Comparison of ENCODE assay signal across 8 cellular contexts in the genomic region with DNA sequence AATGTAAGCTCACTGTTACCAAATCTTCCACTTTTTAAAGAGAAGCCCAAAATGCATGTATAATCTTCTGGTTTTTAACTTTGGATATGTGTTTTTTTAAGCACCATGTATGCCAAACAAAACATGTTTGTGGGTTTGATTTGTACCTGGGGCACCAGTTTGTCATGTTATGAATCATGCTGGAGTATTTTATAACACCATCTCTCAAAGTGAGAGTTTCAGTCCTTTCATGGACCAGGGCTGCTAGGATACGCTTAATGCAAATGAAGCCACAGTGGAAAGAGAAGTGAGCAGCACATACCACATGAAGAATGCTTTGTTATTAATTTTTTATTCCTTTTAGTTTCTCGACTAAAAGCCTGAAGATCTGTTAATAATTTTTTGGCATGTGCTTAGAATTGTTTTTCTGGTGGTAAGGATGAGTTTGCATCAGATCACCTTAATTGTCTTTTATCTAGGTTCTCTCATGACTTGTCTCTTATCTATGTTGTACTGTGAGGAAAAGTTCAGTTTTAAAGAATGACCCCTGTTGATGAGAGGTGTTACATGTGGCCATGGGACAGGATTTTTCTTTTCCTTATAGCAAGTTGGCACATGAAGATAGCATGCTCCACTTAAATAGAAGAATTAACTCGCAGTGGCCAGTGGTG. TPM values are rescaled to one million over a fixed set of nuclear protein-coding genes. Genes with fewer than 3 reads are reported as not detected.
DNase-seq lines count a peak whose midpoint lies in the region; ATAC-seq and TF ChIP-seq lines count a peak whose summit lies in the region.

No MANE protein-coding gene starts in this region.

- ATAC-seq in activated CD8-positive, alpha-beta memory T cell treated with anti-CD3 and anti-CD28 coated beads, Interleukin-2, amount 10 ng/mL, durations not matched to agents 7 days and 5 days: peak; percentile 9
- peak; percentile 41 for ATAC-seq in HG02852 (IDR thresholded peaks at IDR 0.05; ENCODE audit: unreplicated experiment)

- H3K4me1 Mint-ChIP-seq in activated CD8-positive, alpha-beta memory T cell treated with anti-CD3 and anti-CD28 coated beads, Interleukin-2, amount 10 ng/mL, durations not matched to agents 7 days and 5 days: peaks cover 69% of the 10 kb centered on the region

- peak overlapping the region; percentile 6 for H3K4me3 Mint-ChIP-seq in activated CD8-positive, alpha-beta memory T cell treated with anti-CD3 and anti-CD28 coated beads, Interleukin-2, amount 10 ng/mL, durations not matched to agents 7 days and 5 days

- H3K27me3 Mint-ChIP-seq in activated CD8-positive, alpha-beta memory T cell treated with anti-CD3 and anti-CD28 coated beads, Interleukin-2, amount 10 ng/mL, durations not matched to agents 7 days and 5 days: no peaks in the 10 kb centered on the region

- CTCF ChIA-PET in activated CD8-positive, alpha-beta memory T cell treated with anti-CD3 and anti-CD28 coated beads, Interleukin-2, amount 10 ng/mL, durations not matched to agents 7 days and 5 days (lab: Charles Lee): no interaction called here

- no peak overlapping the region for H3K4me3 ChIP-seq in lower leg skin (ENCODE audit: low read depth, poor library complexity, severe bottlenecking)

- peaks cover 2% of the 10 kb centered on the region for H3K36me3 Mint-ChIP-seq in activated CD8-positive, alpha-beta memory T cell treated with anti-CD3 and anti-CD28 coated beads, Interleukin-2, amount 10 ng/mL, durations not matched to agents 7 days and 5 days

- H3K27ac Mint-ChIP-seq in activated CD8-positive, alpha-beta memory T cell treated with anti-CD3 and anti-CD28 coated beads, Interleukin-2, amount 10 ng/mL, durations not matched to agents 7 days and 5 days: peak overlapping the region; percentile 21

- WGBS in lower leg skin, 2 donors: 48 to 55% methylated on average over 3 of the region's 3 CpGs

- H3K9me3 Mint-ChIP-seq in activated CD8-positive, alpha-beta memory T cell treated with anti-CD3 and anti-CD28 coated beads, Interleukin-2, amount 10 ng/mL, durations not matched to agents 7 days and 5 days (ENCODE audit: low read depth): no peaks in the 10 kb centered on the region

- peak; percentile 74 for DNase-seq in activated CD8-positive, alpha-beta memory T cell treated with anti-CD3 and anti-CD28 coated beads, Interleukin-2, amount 10 ng/mL, durations not matched to agents 7 days and 5 days
- DNase-seq in activated CD8-positive, alpha-beta memory T cell treated with anti-CD3 and anti-CD28 coated beads, Interleukin-2, amount 50 U/mL, for 48 hours: no peak
- DNase-seq in RPMI8226: peak; percentile 22
- DNase-seq in stimulated activated CD4-positive, alpha-beta T cell treated with anti-CD3 and anti-CD28 coated beads, Interleukin-2, amount 100 ng/mL, for 48 hours: peak; percentile 13 to 24
- DNase-seq in NCI-H748 treated with DMSO at 0.1 percent for 48 hours (lab: John Stamatoyannopoulos, UW): no peak
- DNase-seq in 8988T: no peak
- DNase-seq in lower leg skin (ENCODE audit: low spot score in 2 of 2): no peak

- no peak for TF ChIP-seq POLR2A in lower leg skin (IDR thresholded peaks at IDR 0.05)

- no peak for TF ChIP-seq CTCF in lower leg skin (IDR thresholded peaks at IDR 0.05)

- intact Hi-C loops in lower leg skin (cut with DNase I; ENCODE audit: low total_unique reads): no loop called here

RNA-seq across cellular contexts. Expression of gene RABGAP1L, which starts 2.0 kb away (rescaled TPM):
- 10 to 100 TPM; 60.5 to 83.5 TPM for total RNA-seq in activated CD8-positive, alpha-beta memory T cell treated with anti-CD3 and anti-CD28 coated beads, Interleukin-2, amount 10 ng/mL, durations not matched to agents 7 days and 5 days
- total RNA-seq in lower leg skin: 10 to 100 TPM; 38.8 to 54.7 (median 50.5) TPM

Comparison
In these comparisons a context has a peak if more than half of its experiments do, and no peak if none do; other contexts are left out.
1. DNase-seq: peak in activated CD8-positive, alpha-beta memory T cell treated with anti-CD3 and anti-CD28 coated beads, Interleukin-2, amount 10 ng/mL, durations not matched to agents 7 days and 5 days (single experiment), RPMI8226 (single experiment) and stimulated activated CD4-positive, alpha-beta T cell treated with anti-CD3 and anti-CD28 coated beads, Interleukin-2, amount 100 ng/mL, for 48 hours (2 of 2); none in activated CD8-positive, alpha-beta memory T cell treated with anti-CD3 and anti-CD28 coated beads, Interleukin-2, amount 50 U/mL, for 48 hours (single experiment), NCI-H748 treated with DMSO at 0.1 percent for 48 hours (single experiment), 8988T (single experiment) and lower leg skin (0 of 2).